Comparison of ENCODE assay signal across 12 cellular contexts in genomic region chr3:135784557-135784956, GRCh38.
DNase-seq lines count a peak whose midpoint lies in the region; ATAC-seq and TF ChIP-seq lines count a peak whose summit lies in the region.
"Had no signal": no experiment of that assay in that cellular context is flagged by ENCODE, and none has a peak within 500 bp of the region (broad histone marks: within the 10 kb centered on the region; RNA-seq: fewer than 3 reads in every experiment).

No MANE protein-coding gene starts in this region.

- DNase-seq in GM13977 (ENCODE audit: low spot score): peak; percentile 5
- DNase-seq in SIG-M5 treated with dmso at 0.1 percent for 504 hours (lab: John Stamatoyannopoulos, UW; ENCODE audit: unreplicated experiment): peak; percentile 87
- no peak for DNase-seq in dermis blood vessel endothelial cell
- no peak for DNase-seq in NCI-H345 (lab: John Stamatoyannopoulos, UW)
- DNase-seq in Kasumi-1 (lab: John Stamatoyannopoulos, UW): no peak
- DNase-seq in brain microvascular endothelial cell: no peak
- DNase-seq: activated T-cell treated with anti-CD3 and anti-CD28 coated beads for 4 hours; natural killer cell; stimulated activated naive CD8-positive, alpha-beta T cell treated with anti-CD3 and anti-CD28 coated beads, Interleukin-15, Interleukin-2, amounts not matched to agents 100 U/mL and 50 U/mL, for 24 hours had no signal

- peak; percentile 67 for ATAC-seq in GM21390 (IDR thresholded peaks at IDR 0.05; ENCODE audit: unreplicated experiment)
- peak; percentile 56 for ATAC-seq in HG03196 (IDR thresholded peaks at IDR 0.05; ENCODE audit: unreplicated experiment)
- ATAC-seq: HCT116; natural killer cell; stimulated activated naive CD8-positive, alpha-beta T cell treated with anti-CD3 and anti-CD28 coated beads, Interleukin-15, Interleukin-2, amounts not matched to agents 100 U/mL and 50 U/mL, for 24 hours had no signal

- in situ Hi-C loops in GM13977 (cut with MboI; ENCODE audit: low pct_unique_long_range_greater_than_20kb, low sequenced_read_pairs, unreplicated experiment): no loop called here
- in situ Hi-C loops in brain microvascular endothelial cell (cut with HindIII; ENCODE audit: low pct_ligation_motif_present, low sequenced_read_pairs): no loop called here

- H3K27me3 ChIP-seq in brain microvascular endothelial cell (replicated peaks): no peaks in the 10 kb centered on the region

- H3K36me3 ChIP-seq in brain microvascular endothelial cell (replicated peaks): no peaks in the 10 kb centered on the region

- no peak overlapping the region for H3K27ac ChIP-seq in brain microvascular endothelial cell

- no peak overlapping the region for H3K4me3 ChIP-seq in brain microvascular endothelial cell (ENCODE audit: low read depth, low read length)

- no peak for TF ChIP-seq CTCF in GM13977 (IDR thresholded peaks at IDR 0.05; ENCODE audit: extremely low read depth, insufficient read depth, missing control alignments)
- TF ChIP-seq CTCF in brain microvascular endothelial cell (IDR thresholded peaks at IDR 0.05; ENCODE audit: low read depth, low read length, missing control alignments): no peak

Comparison
In these comparisons a context has a peak if more than half of its experiments do, and no peak if none do; other contexts are left out.
1. DNase-seq: peak in GM13977 (single experiment) and SIG-M5 treated with dmso at 0.1 percent for 504 hours (single experiment); none in dermis blood vessel endothelial cell (single experiment), NCI-H345 (single experiment), Kasumi-1 (0 of 2) and brain microvascular endothelial cell (single experiment).